In the genomic region with DNA sequence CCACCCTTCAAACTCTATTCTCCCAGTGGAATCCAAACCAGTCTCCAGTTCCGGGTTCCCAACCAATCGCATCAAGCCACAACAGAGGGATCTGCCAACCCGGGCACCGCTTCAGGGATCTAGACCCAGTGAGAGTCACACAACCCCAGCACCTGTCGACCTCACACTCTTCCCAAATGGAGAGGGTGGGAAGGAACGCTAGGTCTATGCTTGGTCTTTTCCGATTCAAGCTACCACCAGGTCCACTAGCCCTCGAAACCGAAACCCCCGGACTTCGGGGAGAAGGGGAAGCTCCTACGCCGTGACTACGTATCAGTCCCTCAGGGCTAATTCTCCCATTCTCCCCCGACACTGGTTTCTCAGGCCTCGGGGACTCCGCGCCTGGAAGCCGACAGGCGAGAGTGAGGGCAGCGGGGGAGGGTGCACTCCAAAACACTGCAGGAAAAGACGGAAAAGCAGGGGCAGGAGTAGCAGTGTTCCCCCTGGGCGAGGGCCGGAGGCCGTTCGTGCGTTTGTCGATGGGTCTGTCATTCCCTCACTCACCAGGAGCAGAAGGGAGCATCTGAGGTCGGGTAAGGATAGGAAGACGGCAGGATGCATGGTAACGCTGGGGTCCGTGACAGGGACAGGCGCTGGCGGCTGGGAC, we compare ENCODE assay signal across 1 cellular context.
TF ChIP-seq lines count a peak whose summit lies in the region.

No MANE protein-coding gene starts in this region.

TF ChIP-seq in HepG2, 621 proteins besides CTCF, POLR2A, EP300 and RAD21 (continued from another document and continues in another):
- TF ChIP-seq ZNF567 (CRISPR knock-in tag; IDR thresholded peaks at IDR 0.05; ENCODE audit: borderline replicate concordance) (no peak), ZNF720 (CRISPR knock-in tag; IDR thresholded peaks at IDR 0.05) (no peak), TBX2 (CRISPR knock-in tag; IDR thresholded peaks at IDR 0.05; ENCODE audit: borderline replicate concordance) (no peak), ZNF20 (CRISPR knock-in tag; IDR thresholded peaks at IDR 0.05) (no peak), ZBTB42 (CRISPR knock-in tag; IDR thresholded peaks at IDR 0.05) (no peak), ZNF281 (CRISPR knock-in tag; IDR thresholded peaks at IDR 0.05; ENCODE audit: borderline replicate concordance) (no peak), NCOA1 (CRISPR knock-in tag; IDR thresholded peaks at IDR 0.05) (no peak), ZNF10 (CRISPR knock-in tag; IDR thresholded peaks at IDR 0.05; ENCODE audit: borderline replicate concordance, low read depth) (no peak), CCDC6 (CRISPR knock-in tag; IDR thresholded peaks at IDR 0.05) (no peak), ZMYM2 (CRISPR knock-in tag; IDR thresholded peaks at IDR 0.05) (no peak), KLF11 (CRISPR knock-in tag; IDR thresholded peaks at IDR 0.05) (no peak), HOMEZ (CRISPR knock-in tag; IDR thresholded peaks at IDR 0.05; ENCODE audit: low read depth) (no peak), KDM1A (CRISPR knock-in tag; IDR thresholded peaks at IDR 0.05) (no peak), ZNF234 (CRISPR knock-in tag; conservative IDR thresholded peaks at IDR 0.05) (no peak), STAG1 (CRISPR knock-in tag; IDR thresholded peaks at IDR 0.05) (no peak), ARHGAP35 (CRISPR knock-in tag; IDR thresholded peaks at IDR 0.05; ENCODE audit: borderline replicate concordance) (no peak), SSRP1 (CRISPR knock-in tag; IDR thresholded peaks at IDR 0.05) (no peak), ZNF282 (IDR thresholded peaks at IDR 0.05; ENCODE audit: partially characterized antibody) (no peak), JUND (CRISPR knock-in tag; IDR thresholded peaks at IDR 0.05) (no peak), CAMTA2 (CRISPR knock-in tag; IDR thresholded peaks at IDR 0.05; ENCODE audit: borderline replicate concordance) (no peak), GPN1 (CRISPR knock-in tag; IDR thresholded peaks at IDR 0.05; ENCODE audit: borderline replicate concordance) (no peak), NFIC (IDR thresholded peaks at IDR 0.05; ENCODE audit: low read length) (no peak), ARNT (IDR thresholded peaks at IDR 0.05) (no peak), CREBL2 (CRISPR knock-in tag; IDR thresholded peaks at IDR 0.05; ENCODE audit: borderline replicate concordance) (no peak; the same call in 1 of the 2 replicates), ZNF768 (CRISPR knock-in tag; IDR thresholded peaks at IDR 0.05) (no peak), KMT2B (CRISPR knock-in tag; IDR thresholded peaks at IDR 0.05) (no peak), ZNF496 (CRISPR knock-in tag; IDR thresholded peaks at IDR 0.05; ENCODE audit: insufficient replicate concordance) (no peak), TFAP4 (IDR thresholded peaks at IDR 0.05; ENCODE audit: borderline replicate concordance, low read depth) (no peak), ISL2 (CRISPR knock-in tag; IDR thresholded peaks at IDR 0.05) (no peak), LRRFIP1 (CRISPR knock-in tag; conservative IDR thresholded peaks at IDR 0.05) (no peak), SALL2 (CRISPR knock-in tag; IDR thresholded peaks at IDR 0.05) (no peak), ZNF724P (CRISPR knock-in tag; IDR thresholded peaks at IDR 0.05; ENCODE audit: borderline replicate concordance) (no peak), TBX3 (IDR thresholded peaks at IDR 0.05; ENCODE audit: borderline replicate concordance) (no peak), FOXA3 (CRISPR knock-in tag; IDR thresholded peaks at IDR 0.05) (no peak), POLR2AphosphoS2 (IDR thresholded peaks at IDR 0.05; ENCODE audit: low read depth, low read length) (no peak), GTF3A (CRISPR knock-in tag; conservative IDR thresholded peaks at IDR 0.05) (no peak), GPBP1L1 (CRISPR knock-in tag; IDR thresholded peaks at IDR 0.05) (no peak), ZNF605 (CRISPR knock-in tag; IDR thresholded peaks at IDR 0.05) (peak; percentile 63; the same call in 1 of the 2 replicates), ZNF44 (CRISPR knock-in tag; IDR thresholded peaks at IDR 0.05) (no peak), ELF4 (CRISPR knock-in tag; IDR thresholded peaks at IDR 0.05; ENCODE audit: borderline replicate concordance) (peak; percentile 49; the same call in 1 of the 2 replicates), NFKB2 (CRISPR knock-in tag; IDR thresholded peaks at IDR 0.05; ENCODE audit: borderline replicate concordance) (0 out of 2 replicates have a peak, but pooled peaks have one; percentile 13), HCFC1 (IDR thresholded peaks at IDR 0.05; ENCODE audit: low read depth, low read length) (no peak), ZNF276 (CRISPR knock-in tag; IDR thresholded peaks at IDR 0.05; ENCODE audit: low read depth) (no peak), ZNF839 (CRISPR knock-in tag; IDR thresholded peaks at IDR 0.05; ENCODE audit: borderline replicate concordance) (no peak), ZFP37 (CRISPR knock-in tag; IDR thresholded peaks at IDR 0.05; ENCODE audit: borderline replicate concordance) (peak; percentile 37; the same call in 1 of the 2 replicates), ZNF24 (IDR thresholded peaks at IDR 0.05) (no peak), ZFP41 (CRISPR knock-in tag; IDR thresholded peaks at IDR 0.05; ENCODE audit: borderline replicate concordance) (no peak), TOE1 (CRISPR knock-in tag; IDR thresholded peaks at IDR 0.05) (no peak), SMAD9 (CRISPR knock-in tag; IDR thresholded peaks at IDR 0.05) (no peak), HOXA5 (CRISPR knock-in tag; IDR thresholded peaks at IDR 0.05) (no peak), ZNF530 (CRISPR knock-in tag; IDR thresholded peaks at IDR 0.05; ENCODE audit: low read depth) (no peak), ZNF747 (CRISPR knock-in tag; IDR thresholded peaks at IDR 0.05; ENCODE audit: borderline replicate concordance) (no peak), CHD4 (IDR thresholded peaks at IDR 0.05; ENCODE audit: borderline replicate concordance, low read length) (no peak), ASH2L (IDR thresholded peaks at IDR 0.05; ENCODE audit: insufficient read length, low read depth, low read length) (peak; percentile 6), CSRNP1 (CRISPR knock-in tag; IDR thresholded peaks at IDR 0.05) (no peak; the same call in 1 of the 2 replicates), ZNF121 (CRISPR knock-in tag; IDR thresholded peaks at IDR 0.05) (no peak)
- TF ChIP-seq, protein P1, sequence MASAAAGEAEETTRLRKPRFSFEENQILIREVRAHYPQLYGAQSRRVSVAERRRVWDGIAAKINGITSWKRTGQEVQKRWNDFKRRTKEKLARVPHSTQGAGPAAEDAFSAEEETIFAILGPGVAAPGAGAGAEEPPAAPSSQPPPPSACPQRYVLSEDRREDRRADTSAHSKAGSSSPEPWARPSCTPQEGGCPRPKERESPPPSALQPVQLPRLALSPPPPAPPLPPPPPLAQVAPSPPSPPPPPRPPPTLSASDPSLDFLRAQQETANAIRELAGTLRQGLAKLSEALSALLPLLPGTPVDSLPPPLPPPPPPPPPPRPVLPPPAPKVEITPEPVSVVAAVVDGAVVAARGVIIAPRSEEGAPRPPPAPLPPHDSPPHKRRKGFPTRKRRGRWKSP (CRISPR knock-in tag; IDR thresholded peaks at IDR 0.05), result no peak
- TF ChIP-seq, protein P2, sequence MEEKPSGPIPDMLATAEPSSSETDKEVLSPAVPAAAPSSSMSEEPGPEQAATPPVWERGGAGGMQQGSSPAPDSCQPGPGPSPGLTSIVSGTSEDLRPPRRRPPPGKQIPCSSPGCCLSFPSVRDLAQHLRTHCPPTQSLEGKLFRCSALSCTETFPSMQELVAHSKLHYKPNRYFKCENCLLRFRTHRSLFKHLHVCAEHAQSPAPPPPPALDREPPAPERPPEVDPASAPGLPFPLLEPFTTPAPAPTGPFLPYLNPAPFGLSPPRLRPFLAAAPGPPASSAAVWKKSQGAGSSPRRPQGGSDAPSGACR (CRISPR knock-in tag; IDR thresholded peaks at IDR 0.05), result no peak
